Comparison of ENCODE assay signal across 8 cellular contexts in the genomic region with DNA sequence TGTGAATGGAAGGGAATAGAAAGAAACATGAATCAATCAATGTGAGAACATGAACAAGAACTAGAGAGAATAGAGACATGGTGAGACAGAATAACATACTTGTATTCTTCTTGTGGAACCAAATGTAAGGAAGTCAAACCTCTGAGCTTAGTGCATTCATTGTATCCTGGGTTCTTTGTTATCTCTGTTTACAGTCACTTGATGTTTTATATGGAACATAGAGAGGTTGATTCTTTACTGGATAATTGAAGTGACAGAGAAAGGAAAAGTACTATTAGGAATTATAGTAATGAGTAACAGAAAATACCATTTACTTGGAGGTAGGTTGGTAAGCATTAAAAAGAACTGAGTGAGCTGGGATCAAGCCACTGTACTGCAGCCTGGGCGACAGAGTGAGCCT. TPM values are rescaled to one million over a fixed set of nuclear protein-coding genes. Genes with fewer than 3 reads are reported as not detected.
DNase-seq lines count a peak whose midpoint lies in the region; ATAC-seq and TF ChIP-seq lines count a peak whose summit lies in the region.

No MANE protein-coding gene starts in this region.

- H3F3A ChIP-seq in SK-N-SH (replicated peaks; ENCODE audit: insufficient read depth): peaks cover 19% of the 10 kb centered on the region

- H3K27ac Mint-ChIP-seq in CD14-positive monocyte: no peak overlapping the region
- H3K27ac Mint-ChIP-seq in activated CD4-positive, alpha-beta T cell treated with anti-CD3 and anti-CD28 coated beads, Interleukin-2, amount 10 ng/mL, durations not matched to agents 7 days and 5 days: no peak overlapping the region

- H3K27me3 ChIP-seq in SK-N-SH (ENCODE audit: insufficient read depth) (no peaks in the 10 kb centered on the region), ascending aorta (no peaks in the 10 kb centered on the region), gastrocnemius medialis (no peaks in the 10 kb centered on the region)

- H4K20me1 ChIP-seq in SK-N-SH (ENCODE audit: insufficient read depth): peaks cover 18% of the 10 kb centered on the region

- H3K27ac ChIP-seq in SK-N-SH (ENCODE audit: low read depth in 2 of 2, low read length in 1 of 2) (peak overlapping the region in 1 of 2 experiments; percentile 5; a peak in 2 of 4 replicates), ascending aorta (peak overlapping the region; percentile 98 to 99), gastrocnemius medialis (peak overlapping the region; percentile 97 to 99 (median 99))

- in situ Hi-C loops in gastrocnemius medialis (cut with MboI; ENCODE audit: low sequenced_read_pairs in 4 of 4): loop anchor here (5.0 to 25.0 kb wide), 5 partner anchors 65 to 175 kb away; no protein-coding TSS in a partner anchor

- 83% methylated on average over 1 of the region's 1 CpG for WGBS in SK-N-SH (ENCODE audit: low lambda C conversion rate)

- H3K9me2 ChIP-seq in SK-N-SH: no peaks in the 10 kb centered on the region

- H3K9me3 Mint-ChIP-seq in CD14-positive monocyte: no peaks in the 10 kb centered on the region
- H3K9me3 Mint-ChIP-seq in activated CD4-positive, alpha-beta T cell treated with anti-CD3 and anti-CD28 coated beads, Interleukin-2, amount 10 ng/mL, durations not matched to agents 7 days and 5 days: no peaks in the 10 kb centered on the region

- no peak for TF ChIP-seq RAD21 in SK-N-SH (IDR thresholded peaks at IDR 0.05; ENCODE audit: low read length)

- H3K9ac ChIP-seq in SK-N-SH: no peak overlapping the region

- peaks cover 9% of the 10 kb centered on the region for H3K4me1 Mint-ChIP-seq in CD14-positive monocyte
- H3K4me1 Mint-ChIP-seq in activated CD4-positive, alpha-beta T cell treated with anti-CD3 and anti-CD28 coated beads, Interleukin-2, amount 10 ng/mL, durations not matched to agents 7 days and 5 days: peaks cover 14% of the 10 kb centered on the region

- no peak overlapping the region for H3K4me3 Mint-ChIP-seq in CD14-positive monocyte
- no peak overlapping the region for H3K4me3 Mint-ChIP-seq in activated CD4-positive, alpha-beta T cell treated with anti-CD3 and anti-CD28 coated beads, Interleukin-2, amount 10 ng/mL, durations not matched to agents 7 days and 5 days

- intact Hi-C loops in ascending aorta (cut with DNase I) (loop anchor here (2.0 to 10.0 kb wide), 5 partner anchors 65 to 845 kb away; partner anchors contain the start of genes ERC1 and FBXL14), gastrocnemius medialis (cut with DNase I; ENCODE audit: low total_unique reads) (loop anchor here (2.0 to 5.0 kb wide), 2 partner anchors 25 to 348 kb away; partner anchors contain the start of gene CCDC77), sciatic nerve (cut with DNase I) (loop anchor here (10.0 kb wide), 1 partner anchor 175 kb away; no protein-coding TSS in a partner anchor), CD14-positive monocyte (cut with micrococcal nuclease) (loop anchor here (5.0 to 10.0 kb wide), 7 partner anchors 55 to 245 kb away; partner anchors contain the start of gene ERC1 (in 1 of the 2))

- H3K79me2 ChIP-seq in SK-N-SH (ENCODE audit: insufficient read depth): peaks cover 20% of the 10 kb centered on the region

- no peak overlapping the region for H3K4me2 ChIP-seq in SK-N-SH

- H3K4me3 ChIP-seq in SK-N-SH (ENCODE audit: low read depth in 2 of 2, low read length in 1 of 2) (no peak overlapping the region), ascending aorta (no peak overlapping the region), gastrocnemius medialis (no peak overlapping the region)

- H3K9me3 ChIP-seq in SK-N-SH (no peaks in the 10 kb centered on the region), ascending aorta (no peaks in the 10 kb centered on the region), gastrocnemius medialis (no peaks in the 10 kb centered on the region)

- H3K27me3 Mint-ChIP-seq in CD14-positive monocyte (ENCODE audit: low read depth in 3 of 3): peaks cover 0 to 2% (median 0%) of the 10 kb centered on the region in 3 donors
- no peaks in the 10 kb centered on the region for H3K27me3 Mint-ChIP-seq in activated CD4-positive, alpha-beta T cell treated with anti-CD3 and anti-CD28 coated beads, Interleukin-2, amount 10 ng/mL, durations not matched to agents 7 days and 5 days

- H3K4me1 ChIP-seq in SK-N-SH (ENCODE audit: control insufficient read depth in 1 of 2, insufficient read depth in 2 of 2, low read depth in 1 of 2, low read length in 1 of 2): peaks cover 3 to 12% of the 10 kb centered on the region in 2 experiments; a peak in 2 of 4 replicates
- H3K4me1 ChIP-seq in ascending aorta: peaks cover 0 to 2% of the 10 kb centered on the region in 2 donors
- peaks cover 9 to 13% of the 10 kb centered on the region in 2 donors for H3K4me1 ChIP-seq in gastrocnemius medialis

- CTCF ChIA-PET in SK-N-SH (lab: Yijun Ruan, JAX): interaction anchor here (0.6 to 8.1 kb wide), 9 partner anchors 35 to 308 kb away, joined by 3 to 136 read pairs (median 34); partner anchors contain the start of gene NINJ2
- CTCF ChIA-PET in activated CD4-positive, alpha-beta T cell treated with anti-CD3 and anti-CD28 coated beads, Interleukin-2, amount 10 ng/mL, durations not matched to agents 7 days and 5 days (lab: Charles Lee): interaction anchor here (0.6 to 6.1 kb wide), 10 partner anchors 9 to 200 kb away, joined by 3 to 91 read pairs (median 12); partner anchors contain the start of gene RAD52

- DNase-seq in SK-N-SH (no peak), NAMALWA (ENCODE audit: low spot score) (peak; percentile 40), ascending aorta (ENCODE audit: low spot score in 2 of 2) (no peak), gastrocnemius medialis (no peak), sciatic nerve (ENCODE audit: low spot score) (no peak), CD14-positive monocyte (ENCODE audit: low spot score) (no peak)
- DNase-seq in activated CD4-positive, alpha-beta T cell treated with anti-CD3 and anti-CD28 coated beads, Interleukin-2, amount 10 ng/mL, durations not matched to agents 7 days and 5 days: no peak

- TF ChIP-seq EP300 in SK-N-SH (IDR thresholded peaks at IDR 0.05; ENCODE audit: borderline replicate concordance in 1 of 2, low read depth in 1 of 2, low read length in 1 of 2): no peak

- ATAC-seq in SK-N-SH treated with all-trans-retinoic acid at 6 μM for 48 hours (no peak), gastrocnemius medialis (no peak), sciatic nerve (no peak)

- 0 out of 2 replicates have a peak overlapping the region, but pooled peaks have one; percentile 31 for H2AFZ ChIP-seq in SK-N-SH (ENCODE audit: low read depth)

- TF ChIP-seq CTCF in SK-N-SH (IDR thresholded peaks at IDR 0.05): no peak
- TF ChIP-seq CTCF in ascending aorta (IDR thresholded peaks at IDR 0.05): no peak
- TF ChIP-seq CTCF in gastrocnemius medialis (IDR thresholded peaks at IDR 0.05 in 4 of 5, conservative IDR thresholded peaks at IDR 0.05 in 1 of 5): no peak
- no peak for TF ChIP-seq CTCF in CD14-positive monocyte (IDR thresholded peaks at IDR 0.05)

- H3K36me3 ChIP-seq in SK-N-SH (replicated peaks in 1 of 2; ENCODE audit: control insufficient read depth in 1 of 2, insufficient read depth in 2 of 2, low read length in 1 of 2) (peaks cover 0 to 2% of the 10 kb centered on the region in 2 experiments), ascending aorta (no peaks in the 10 kb centered on the region), gastrocnemius medialis (no peaks in the 10 kb centered on the region)

- no peak for TF ChIP-seq POLR2A in gastrocnemius medialis (IDR thresholded peaks at IDR 0.05)

- POLR2A ChIA-PET in SK-N-SH (lab: Yijun Ruan, JAX): no interaction called here
- POLR2A ChIA-PET in activated CD4-positive, alpha-beta T cell treated with anti-CD3 and anti-CD28 coated beads, Interleukin-2, amount 10 ng/mL, durations not matched to agents 7 days and 5 days (lab: Charles Lee): no interaction called here

- H3K36me3 Mint-ChIP-seq in CD14-positive monocyte: no peaks in the 10 kb centered on the region
- H3K36me3 Mint-ChIP-seq in activated CD4-positive, alpha-beta T cell treated with anti-CD3 and anti-CD28 coated beads, Interleukin-2, amount 10 ng/mL, durations not matched to agents 7 days and 5 days (ENCODE audit: low read depth): peaks cover 14% of the 10 kb centered on the region

TF ChIP-seq in SK-N-SH, 30 proteins besides CTCF, POLR2A, EP300 and RAD21 (continues in another document):
- no peak for TF ChIP-seq RXRA (IDR thresholded peaks at IDR 0.05; ENCODE audit: borderline replicate concordance, low read depth)

TF ChIP-seq in SK-N-SH treated with all-trans-retinoic acid at 6 μM for 48 hours, 23 proteins besides CTCF, POLR2A, EP300 and RAD21:
- TF ChIP-seq TSHZ2 (CRISPR knock-in tag; IDR thresholded peaks at IDR 0.05) (no peak), OSR1 (CRISPR knock-in tag; IDR thresholded peaks at IDR 0.05) (no peak), CSDC2 (CRISPR knock-in tag; IDR thresholded peaks at IDR 0.05) (no peak)

RNA-seq across cellular contexts. Expression of gene WNK1, which starts 2.5 kb away (rescaled TPM):
- 28.8 and 30.5 TPM in 2 replicates for polyA plus RNA-seq in SK-N-SH (2012; rRNA removed)
- 17.4 and 26.0 TPM in 2 replicates for polyA plus RNA-seq in SK-N-SH (2012; cell fraction: cytosol; rRNA removed)
- polyA plus RNA-seq in SK-N-SH (2012; cell fraction: nucleus; rRNA removed): 43.2 and 69.2 TPM in 2 replicates
- 178 TPM for total RNA-seq in ascending aorta
- 100 to 1,000 TPM; 168 to 223 (median 204) TPM for total RNA-seq in gastrocnemius medialis
- total RNA-seq in sciatic nerve: 238 TPM
- polyA plus RNA-seq in CD14-positive monocyte: 10 to 100 TPM in 1 of 2 donors, 1 to 10 TPM in 1; 8.7 to 20.9 TPM
- 100 to 1,000 TPM; 162 to 170 TPM for total RNA-seq in activated CD4-positive, alpha-beta T cell treated with anti-CD3 and anti-CD28 coated beads, Interleukin-2, amount 10 ng/mL, durations not matched to agents 7 days and 5 days
